In the genomic region with DNA sequence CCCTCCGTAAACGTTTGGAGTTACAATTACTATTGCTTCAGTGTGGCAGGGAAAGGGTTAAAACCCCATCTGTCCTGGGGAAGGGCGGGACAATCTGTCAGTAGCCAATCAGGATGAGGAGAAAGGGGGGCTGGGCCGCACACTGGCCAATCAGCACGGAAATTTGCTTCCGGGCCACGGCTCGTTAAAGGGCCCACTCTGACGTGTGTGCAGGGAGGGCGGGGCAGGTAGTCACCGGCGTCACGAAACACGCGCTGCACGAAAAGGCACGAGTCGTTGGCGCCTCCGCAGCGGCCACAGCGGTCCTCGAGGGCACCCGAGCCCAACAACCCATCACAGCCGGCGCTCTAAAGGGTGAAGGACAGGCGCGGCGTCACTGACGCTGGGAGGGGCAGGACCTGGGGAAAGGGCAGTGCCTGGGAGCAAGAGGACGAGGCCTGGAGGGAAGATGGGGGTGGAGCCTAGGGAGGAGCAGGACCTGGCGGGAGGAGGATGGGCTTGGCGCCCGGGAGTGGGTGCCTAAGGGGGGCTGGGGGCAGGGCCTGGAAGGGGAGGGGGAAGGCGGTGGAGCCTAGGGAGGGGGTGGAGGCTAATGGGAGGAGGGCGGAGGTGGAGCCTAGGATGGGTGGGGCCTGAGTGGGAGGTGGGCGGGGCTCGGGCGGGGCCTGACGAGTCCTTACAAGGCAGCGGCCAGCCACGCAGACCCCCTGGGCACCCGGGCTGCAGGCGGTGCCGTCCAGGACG, we compare ENCODE assay signal across 8 cellular contexts. TPM values are rescaled to one million over a fixed set of nuclear protein-coding genes. Genes with fewer than 3 reads are reported as not detected.
DNase-seq lines count a peak whose midpoint lies in the region; ATAC-seq and TF ChIP-seq lines count a peak whose summit lies in the region.

No MANE protein-coding gene starts in this region.

- TF ChIP-seq EP300 in tibial nerve (IDR thresholded peaks at IDR 0.05): peak; percentile 81 to 86

- H3K36me3 ChIP-seq in ascending aorta: no peaks in the 10 kb centered on the region
- H3K36me3 ChIP-seq in tibial nerve: peaks cover 0 to 7% (median 0%) of the 10 kb centered on the region in 3 donors

- H3K4me3 ChIP-seq in ascending aorta (peak overlapping the region; percentile 14 to 66), tibial nerve (peak overlapping the region in 3 of 4 donors; percentile 11 to 52 (median 42))

- TF ChIP-seq CTCF in ascending aorta (IDR thresholded peaks at IDR 0.05): no peak
- peak in 1 of 5 experiments; percentile 55 for TF ChIP-seq CTCF in tibial nerve (IDR thresholded peaks at IDR 0.05)

- 1 to 2% methylated on average over 31 to 46 of the region's 46 CpGs for WGBS in tibial nerve, 2 donors

- peaks cover 12% of the 10 kb centered on the region for H3K27me3 ChIP-seq in ascending aorta
- peaks cover 0 to 48% of the 10 kb centered on the region in 2 donors for H3K27me3 ChIP-seq in tibial nerve

- DNase-seq in NCI-H1694 (lab: John Stamatoyannopoulos, UW) (peak; percentile 91), T1000 (lab: John Stamatoyannopoulos, UW) (peak; percentile 99), ascending aorta (ENCODE audit: low spot score in 2 of 2) (peak; percentile 70 to 95), left ventricle myocardium superior (peak; percentile 94), posterior vena cava (ENCODE audit: low spot score) (peak; percentile 97), tibial nerve (ENCODE audit: low spot score in 2 of 2) (peak; percentile 82 to 95)

- ATAC-seq in GM18909 (IDR thresholded peaks at IDR 0.05; ENCODE audit: poor library complexity, unreplicated experiment): peak; percentile 75
- peak; percentile 87 for ATAC-seq in left ventricle myocardium superior
- no peak for ATAC-seq in GM19467 (IDR thresholded peaks at IDR 0.05; ENCODE audit: unreplicated experiment)

- TF ChIP-seq POLR2A in tibial nerve (IDR thresholded peaks at IDR 0.05): no peak

- intact Hi-C loops in ascending aorta (cut with DNase I) (loop anchor here (1.0 kb wide), 2 partner anchors 18 to 29 kb away; a partner anchor contains a TSS), left ventricle myocardium superior (cut with micrococcal nuclease) (no loop called here), posterior vena cava (cut with DNase I) (loop anchor here in 1 of 2 donors (2.0 kb wide), 1 partner anchor 71 kb away; no protein-coding TSS in a partner anchor)

- H3K4me1 ChIP-seq in ascending aorta: peaks cover 6 to 15% of the 10 kb centered on the region in 2 donors
- peaks cover 0 to 67% (median 21%) of the 10 kb centered on the region in 4 donors for H3K4me1 ChIP-seq in tibial nerve

- H3K27ac ChIP-seq in ascending aorta (peak overlapping the region; percentile 83 to 96), tibial nerve (peak overlapping the region; percentile 52 to 93 (median 88))

- H3K9me3 ChIP-seq in ascending aorta (no peaks in the 10 kb centered on the region), tibial nerve (peaks cover 0 to 6% (median 0%) of the 10 kb centered on the region in 4 donors)

RNA-seq across cellular contexts. Expression of a gene that starts 4.9 kb away (rescaled TPM):
- total RNA-seq in ascending aorta (0.43 TPM), left ventricle myocardium superior (20.5 TPM), posterior vena cava (1 to 10 TPM; 7.4 to 9.1 TPM), tibial nerve (10 to 100 TPM; 17.4 to 54.8 (median 42.6) TPM)

RNA-seq across cellular contexts. Expression of a gene that starts 15.9 kb away (rescaled TPM):
- total RNA-seq in ascending aorta (not detected), left ventricle myocardium superior (not detected), posterior vena cava (not detected), tibial nerve (1 to 10 TPM in 2 of 4 donors, under 1 TPM in 2; 0.21 to 6.3 (median 1.1) TPM)

RNA-seq across cellular contexts. Expression of a gene that starts 17.0 kb away (rescaled TPM):
- total RNA-seq in ascending aorta (3.2 TPM), left ventricle myocardium superior (0.72 TPM), posterior vena cava (1 to 10 TPM in 1 of 2 donors, under 1 TPM in 1; 0.33 to 1.2 TPM), tibial nerve (1 to 10 TPM; 1.2 to 4.6 (median 2.9) TPM)

RNA-seq across cellular contexts. Expression of a gene that starts 17.8 kb away (rescaled TPM):
- 1.5 TPM for total RNA-seq in ascending aorta
- total RNA-seq in left ventricle myocardium superior: 2.8 TPM
- 1 to 10 TPM in 1 of 2 donors, under 1 TPM in 1; 0.52 to 1.8 TPM for total RNA-seq in posterior vena cava
- 1 to 10 TPM; 1.3 to 4.9 (median 2.2) TPM for total RNA-seq in tibial nerve

RNA-seq across cellular contexts. Expression of a gene that starts 28.9 kb away (rescaled TPM):
- total RNA-seq in ascending aorta (32.7 TPM), left ventricle myocardium superior (16.2 TPM), posterior vena cava (10 to 100 TPM; 16.2 to 17.3 TPM), tibial nerve (10 to 100 TPM; 22.4 to 47.4 (median 33.8) TPM)
